In the genomic region with DNA sequence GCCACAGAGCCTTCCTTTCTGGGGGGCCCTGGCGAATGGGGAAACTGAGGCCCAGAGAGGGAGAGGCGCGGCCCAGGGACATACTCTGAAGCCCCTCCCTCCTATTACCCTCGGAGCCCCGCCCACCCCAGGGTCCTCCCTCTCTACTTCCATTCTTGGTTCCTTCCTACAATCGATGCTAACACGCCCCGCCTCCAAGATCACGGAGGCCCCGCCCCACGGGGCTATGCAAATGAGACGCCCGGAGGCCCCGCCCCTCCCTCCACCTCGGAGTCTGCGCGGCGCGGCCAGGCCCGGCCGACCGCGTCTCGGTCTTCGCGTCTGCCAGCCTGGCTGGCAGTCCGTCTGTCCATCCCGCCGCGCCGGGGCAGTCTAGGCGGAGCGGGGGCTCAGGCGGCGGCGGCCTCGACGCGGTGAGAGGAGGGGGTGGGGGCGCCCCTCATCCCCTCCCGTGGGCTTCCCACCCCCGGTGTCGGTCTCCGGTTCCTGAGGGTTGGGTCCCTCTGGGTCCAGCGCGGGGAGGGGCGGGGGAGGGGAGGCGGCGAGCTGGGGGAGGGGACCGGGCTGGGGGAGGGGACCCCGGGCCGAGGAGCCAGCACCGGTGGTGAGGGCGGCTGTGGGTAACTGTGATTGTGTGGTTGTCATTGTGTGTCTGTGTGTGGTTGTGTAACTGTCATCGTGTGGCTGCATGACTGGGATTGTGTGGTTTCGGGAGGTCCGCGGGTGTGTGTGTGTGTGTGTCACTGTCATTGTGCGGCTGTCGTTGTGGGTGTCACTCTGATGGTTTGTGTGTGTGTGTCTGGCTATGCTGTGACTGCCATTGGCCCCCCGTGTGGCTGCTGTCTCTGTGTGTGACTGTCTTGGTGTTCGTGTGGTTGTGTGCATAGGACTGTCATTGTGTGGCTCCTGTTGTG, we compare ENCODE assay signal across 1 cellular context.
TF ChIP-seq lines count a peak whose summit lies in the region.

A gene with protein sequence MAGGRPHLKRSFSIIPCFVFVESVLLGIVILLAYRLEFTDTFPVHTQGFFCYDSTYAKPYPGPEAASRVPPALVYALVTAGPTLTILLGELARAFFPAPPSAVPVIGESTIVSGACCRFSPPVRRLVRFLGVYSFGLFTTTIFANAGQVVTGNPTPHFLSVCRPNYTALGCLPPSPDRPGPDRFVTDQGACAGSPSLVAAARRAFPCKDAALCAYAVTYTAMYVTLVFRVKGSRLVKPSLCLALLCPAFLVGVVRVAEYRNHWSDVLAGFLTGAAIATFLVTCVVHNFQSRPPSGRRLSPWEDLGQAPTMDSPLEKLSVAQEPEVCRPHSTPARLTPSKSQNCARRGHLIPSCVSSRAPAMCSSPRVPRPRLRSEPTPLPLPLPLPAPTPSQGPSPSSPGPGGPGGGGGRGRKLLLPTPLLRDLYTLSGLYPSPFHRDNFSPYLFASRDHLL (plus strand): TSS at position 273 of the 914 bp plus-strand sequence. CDS start 2,242 bp downstream, outside the sequence.

TF ChIP-seq in GM12878, 131 proteins besides CTCF, POLR2A, EP300 and RAD21 (continued from another document):
- no peak for TF ChIP-seq MAX (IDR thresholded peaks at IDR 0.05; ENCODE audit: low read depth, low read length)
- TF ChIP-seq MYC (IDR thresholded peaks at IDR 0.05; ENCODE audit: insufficient read depth, insufficient read length, insufficient replicate concordance, low read length, severe bottlenecking) = no peak
- peak; percentile 51; the same call in 1 of the 2 replicates for TF ChIP-seq HDGF (IDR thresholded peaks at IDR 0.05)
- no peak for TF ChIP-seq BACH1 (IDR thresholded peaks at IDR 0.05; ENCODE audit: borderline replicate concordance)
